Comparison of ENCODE assay signal across 8 cellular contexts in genomic region chr2:46676198-46676597, GRCh38.
"Had no signal": no experiment of that assay in that cellular context is flagged by ENCODE, and none has a peak within 500 bp of the region (broad histone marks: within the 10 kb centered on the region; RNA-seq: fewer than 3 reads in every experiment).

No MANE protein-coding gene starts in this region.

- DNase-seq: GM23248, GOT3, H7, KG1 had no signal

- FAIRE-seq: HepG2 had no signal

- ATAC-seq: HCT116, HepG2 had no signal

- H3K27ac ChIP-seq: GM23248, HL-60 had no signal

- H3K9me3 ChIP-seq: HAP-1 had no signal

- H3K4me1 ChIP-seq: HAP-1 had no signal

- H3K36me3 ChIP-seq: HAP-1 had no signal

- H3K9ac ChIP-seq: GM23248 had no signal

- H2AFZ ChIP-seq: GM23248 had no signal

- H3K4me3 ChIP-seq: GM23248, HAP-1 had no signal
